ENCODE assay signal across 34 cellular contexts in genomic region chr6:41315203-41315602, GRCh38. TPM values are rescaled to one million over a fixed set of nuclear protein-coding genes. Genes with fewer than 3 reads are reported as not detected.
"Had no signal": no experiment of that assay in that cellular context is flagged by ENCODE, and none has a peak within 500 bp of the region (broad histone marks: within the 10 kb centered on the region; RNA-seq: fewer than 3 reads in every experiment).

No MANE protein-coding gene starts in this region.

- H3K4me1 ChIP-seq: ascending aorta, breast epithelium had no signal

- H3K4me3 ChIP-seq: ascending aorta, breast epithelium, cardiac muscle cell, colonic mucosa, esophagus squamous epithelium, gastroesophageal sphincter, heart right ventricle had no signal

- H3K27ac Mint-ChIP-seq: activated CD4-positive, alpha-beta memory T cell treated with anti-CD3 and anti-CD28 coated beads, Interleukin-2, amount 10 ng/mL, durations not matched to agents 7 days and 5 days; activated CD4-positive, alpha-beta T cell treated with anti-CD3 and anti-CD28 coated beads, Interleukin-2, amount 10 ng/mL, durations not matched to agents 7 days and 5 days; activated naive CD4-positive, alpha-beta T cell treated with anti-CD3 and anti-CD28 coated beads, Interleukin-2, amount 10 ng/mL, durations not matched to agents 7 days and 5 days; activated naive CD4-positive, alpha-beta T cell treated with anti-CD3 and anti-CD28 coated beads, Interleukin-2, amount 50 U/mL, for 72 hours; activated naive CD8-positive, alpha-beta T cell treated with anti-CD3 and anti-CD28 coated beads, Interleukin-2, amount 10 ng/mL, durations not matched to agents 7 days and 5 days; activated T-cell treated with anti-CD3 and anti-CD28 coated beads, Interleukin-2, amount 50 U/mL, for 24 hours; activated T-cell treated with anti-CD3 and anti-CD28 coated beads, Interleukin-2, amount 50 U/mL, for 72 hours; brain had no signal

- ATAC-seq: activated naive CD4-positive, alpha-beta T cell treated with anti-CD3 and anti-CD28 coated beads, Interleukin-2, amount 50 U/mL, for 72 hours; activated T-cell treated with anti-CD3 and anti-CD28 coated beads, Interleukin-2, amount 50 U/mL, for 72 hours; gastroesophageal sphincter; heart right ventricle had no signal

- H3K36me3 ChIP-seq: ascending aorta, breast epithelium, cardiac muscle cell, colonic mucosa, esophagus squamous epithelium, gastroesophageal sphincter, heart right ventricle had no signal

- H3K4me3 Mint-ChIP-seq: activated CD4-positive, alpha-beta memory T cell treated with anti-CD3 and anti-CD28 coated beads, Interleukin-2, amount 10 ng/mL, durations not matched to agents 7 days and 5 days; activated CD4-positive, alpha-beta T cell treated with anti-CD3 and anti-CD28 coated beads, Interleukin-2, amount 10 ng/mL, durations not matched to agents 7 days and 5 days; activated naive CD4-positive, alpha-beta T cell treated with anti-CD3 and anti-CD28 coated beads, Interleukin-2, amount 10 ng/mL, durations not matched to agents 7 days and 5 days; activated naive CD8-positive, alpha-beta T cell treated with anti-CD3 and anti-CD28 coated beads, Interleukin-2, amount 10 ng/mL, durations not matched to agents 7 days and 5 days; activated T-cell treated with anti-CD3 and anti-CD28 coated beads, Interleukin-2, amount 50 U/mL, for 24 hours; activated T-cell treated with anti-CD3 and anti-CD28 coated beads, Interleukin-2, amount 50 U/mL, for 72 hours; brain had no signal

- H3K9me3 ChIP-seq: ascending aorta, breast epithelium, colonic mucosa, esophagus squamous epithelium, gastroesophageal sphincter, heart right ventricle had no signal

- DNase-seq: activated CD4-positive, alpha-beta memory T cell treated with anti-CD3 and anti-CD28 coated beads, Interleukin-2, amount 10 ng/mL, durations not matched to agents 7 days and 5 days; activated CD4-positive, alpha-beta T cell treated with anti-CD3 and anti-CD28 coated beads for 1 hour; activated CD4-positive, alpha-beta T cell treated with anti-CD3 and anti-CD28 coated beads for 4 hours; activated CD4-positive, alpha-beta T cell treated with anti-CD3 and anti-CD28 coated beads, Interleukin-2, amount 10 ng/mL, durations not matched to agents 7 days and 5 days; activated CD4-positive, alpha-beta T cell treated with anti-CD3 and anti-CD28 coated beads, Interleukin-2, amount 50 U/mL, for 4 hours; activated CD8-positive, alpha-beta memory T cell treated with anti-CD3 and anti-CD28 coated beads, Interleukin-2, amount 50 U/mL, for 48 hours; activated gamma-delta T cell; activated naive CD4-positive, alpha-beta T cell; activated naive CD4-positive, alpha-beta T cell treated with anti-CD3 and anti-CD28 coated beads, Interleukin-2, amount 10 ng/mL, durations not matched to agents 7 days and 5 days; activated naive CD8-positive, alpha-beta T cell treated with anti-CD3 and anti-CD28 coated beads, Interleukin-2, amount 10 ng/mL, durations not matched to agents 7 days and 5 days; activated T-cell treated with anti-CD3 and anti-CD28 coated beads for 4 hours; activated T-cell treated with anti-CD3 and anti-CD28 coated beads, Interleukin-2, amount 50 U/mL, for 24 hours; activated T-cell treated with anti-CD3 and anti-CD28 coated beads, Interleukin-2, amount 50 U/mL, for 72 hours; central memory CD4-positive, alpha-beta T cell; cerebellar nuclear complex; colonic mucosa; effector CD8-positive, alpha-beta T cell; esophagus squamous epithelium; foreskin melanocyte; heart right ventricle; T-helper 2 cell had no signal

- H3K9me3 Mint-ChIP-seq: activated CD4-positive, alpha-beta memory T cell treated with anti-CD3 and anti-CD28 coated beads, Interleukin-2, amount 10 ng/mL, durations not matched to agents 7 days and 5 days; activated CD4-positive, alpha-beta T cell treated with anti-CD3 and anti-CD28 coated beads, Interleukin-2, amount 10 ng/mL, durations not matched to agents 7 days and 5 days; activated naive CD4-positive, alpha-beta T cell treated with anti-CD3 and anti-CD28 coated beads, Interleukin-2, amount 10 ng/mL, durations not matched to agents 7 days and 5 days; activated naive CD4-positive, alpha-beta T cell treated with anti-CD3 and anti-CD28 coated beads, Interleukin-2, amount 50 U/mL, for 72 hours; activated naive CD8-positive, alpha-beta T cell treated with anti-CD3 and anti-CD28 coated beads, Interleukin-2, amount 10 ng/mL, durations not matched to agents 7 days and 5 days; activated T-cell treated with anti-CD3 and anti-CD28 coated beads, Interleukin-2, amount 50 U/mL, for 24 hours; activated T-cell treated with anti-CD3 and anti-CD28 coated beads, Interleukin-2, amount 50 U/mL, for 72 hours had no signal

- H3K27me3 ChIP-seq: ascending aorta, colonic mucosa had no signal

- H3K36me3 Mint-ChIP-seq: activated naive CD4-positive, alpha-beta T cell treated with anti-CD3 and anti-CD28 coated beads, Interleukin-2, amount 10 ng/mL, durations not matched to agents 7 days and 5 days; activated naive CD4-positive, alpha-beta T cell treated with anti-CD3 and anti-CD28 coated beads, Interleukin-2, amount 50 U/mL, for 72 hours; activated naive CD8-positive, alpha-beta T cell treated with anti-CD3 and anti-CD28 coated beads, Interleukin-2, amount 10 ng/mL, durations not matched to agents 7 days and 5 days; brain had no signal

- H3K27ac ChIP-seq: ascending aorta, breast epithelium, cardiac muscle cell, colonic mucosa, epithelial cell of prostate, esophagus squamous epithelium, gastroesophageal sphincter, heart right ventricle had no signal

RNA-seq across cellular contexts. Expression of gene NCR2, which starts 20.2 kb away (rescaled TPM):
- total RNA-seq: activated CD4-positive, alpha-beta memory T cell treated with anti-CD3 and anti-CD28 coated beads, Interleukin-2, amount 10 ng/mL, durations not matched to agents 7 days and 5 days; activated CD4-positive, alpha-beta T cell treated with anti-CD3 and anti-CD28 coated beads, Interleukin-2, amount 10 ng/mL, durations not matched to agents 7 days and 5 days; activated naive CD4-positive, alpha-beta T cell treated with anti-CD3 and anti-CD28 coated beads, Interleukin-2, amount 50 U/mL, for 72 hours; activated T-cell treated with anti-CD3 and anti-CD28 coated beads, Interleukin-2, amount 50 U/mL, for 72 hours; ascending aorta; breast epithelium; cardiac muscle cell; colonic mucosa; dermis microvascular lymphatic vessel endothelial cell; endothelial cell of umbilical vein; fibroblast of lung; fibroblast of villous mesenchyme; gastroesophageal sphincter; glomerular endothelial cell; heart right ventricle had no signal
- polyA plus RNA-seq: cardiac muscle cell, endothelial cell of umbilical vein, esophagus, fibroblast of lung, heart right ventricle had no signal

RNA-seq across cellular contexts. Expression of gene TREM1, which starts 28.7 kb away (rescaled TPM):
- total RNA-seq: activated CD4-positive, alpha-beta memory T cell treated with anti-CD3 and anti-CD28 coated beads, Interleukin-2, amount 10 ng/mL, durations not matched to agents 7 days and 5 days; activated naive CD8-positive, alpha-beta T cell treated with anti-CD3 and anti-CD28 coated beads, Interleukin-2, amount 10 ng/mL, durations not matched to agents 7 days and 5 days; ascending aorta; cardiac muscle cell; dermis microvascular lymphatic vessel endothelial cell; endothelial cell of umbilical vein; fibroblast of lung; fibroblast of villous mesenchyme; glomerular endothelial cell had no signal
- polyA plus RNA-seq: cardiac muscle cell, endothelial cell of umbilical vein had no signal
